Comparison of ENCODE assay signal across 13 cellular contexts in genomic region chr4:105058177-105058812, GRCh38.
DNase-seq lines count a peak whose midpoint lies in the region; ATAC-seq and TF ChIP-seq lines count a peak whose summit lies in the region.
"Had no signal": no experiment of that assay in that cellular context is flagged by ENCODE, and none has a peak within 500 bp of the region (broad histone marks: within the 10 kb centered on the region; RNA-seq: fewer than 3 reads in every experiment).

No MANE protein-coding gene starts in this region.

- intact Hi-C loops in MCF 10A (cut with micrococcal nuclease) = loop anchor here (5.0 kb wide), 1 partner anchor 49 kb away; no protein-coding TSS in a partner anchor
- intact Hi-C loops in breast epithelium (cut with DNase I; ENCODE audit: low total_unique reads) = no loop called here
- intact Hi-C loops in esophagus squamous epithelium (cut with DNase I) = no loop called here

- H3K4me1 Mint-ChIP-seq in MCF 10A (ENCODE audit: insufficient read depth, unreplicated experiment) = peaks cover 35% of the 10 kb centered on the region
- peaks cover 33% of the 10 kb centered on the region for H3K4me1 Mint-ChIP-seq in T-helper 17 cell

- ATAC-seq in T-helper 17 cell = no peak
- ATAC-seq: gastrocnemius medialis had no signal

- no peaks in the 10 kb centered on the region for H3K36me3 ChIP-seq in breast epithelium
- H3K36me3 ChIP-seq in esophagus squamous epithelium = no peaks in the 10 kb centered on the region
- H3K36me3 ChIP-seq: BLaER1, gastrocnemius medialis had no signal

- no peaks in the 10 kb centered on the region for H3K4me1 ChIP-seq in breast epithelium
- H3K4me1 ChIP-seq in esophagus squamous epithelium = peaks cover 0 to 49% (median 8%) of the 10 kb centered on the region in 3 donors

- no peaks in the 10 kb centered on the region for H3K36me3 Mint-ChIP-seq in MCF 10A (ENCODE audit: insufficient read depth, unreplicated experiment)
- H3K36me3 Mint-ChIP-seq in T-helper 17 cell (ENCODE audit: low read depth) = no peaks in the 10 kb centered on the region
- H3K36me3 Mint-ChIP-seq: brain had no signal

- no peaks in the 10 kb centered on the region for H3K27me3 ChIP-seq in breast epithelium
- H3K27me3 ChIP-seq in esophagus squamous epithelium = no peaks in the 10 kb centered on the region
- H3K27me3 ChIP-seq: BLaER1, gastrocnemius medialis had no signal

- no peak overlapping the region for H3K4me3 Mint-ChIP-seq in MCF 10A (ENCODE audit: unreplicated experiment)
- H3K4me3 Mint-ChIP-seq in T-helper 17 cell = peak overlapping the region; percentile 37
- H3K4me3 Mint-ChIP-seq: brain had no signal

- CTCF ChIA-PET in MCF 10A (lab: Yijun Ruan, JAX) = interaction anchor here (0.6 kb wide), 1 partner anchor 1710 kb away, joined by 3 read pairs; no protein-coding TSS in a partner anchor

- TF ChIP-seq POLR2A in breast epithelium (IDR thresholded peaks at IDR 0.05) (no peak), esophagus squamous epithelium (IDR thresholded peaks at IDR 0.05) (no peak)

- H3K9me3 Mint-ChIP-seq in MCF 10A (ENCODE audit: unreplicated experiment) = no peaks in the 10 kb centered on the region

- DNase-seq in MCF 10A (ENCODE audit: unreplicated experiment) = peak; percentile 56
- DNase-seq in breast epithelium (ENCODE audit: low spot score in 2 of 2) = no peak
- DNase-seq in T-helper 17 cell = no peak
- DNase-seq in esophagus squamous epithelium (lab: John Stamatoyannopoulos, UW) = no peak
- DNase-seq in NCI-H510A (lab: John Stamatoyannopoulos, UW) = no peak
- DNase-seq in 8988T = no peak
- DNase-seq in NCI-H69 (lab: John Stamatoyannopoulos, UW) = no peak
- no peak for DNase-seq in dermis blood vessel endothelial cell
- DNase-seq: gastrocnemius medialis, MV-4-11, retina had no signal

- H3K9me3 ChIP-seq in breast epithelium (no peaks in the 10 kb centered on the region), T-helper 17 cell (ENCODE audit: control insufficient read depth, low read length, poor library complexity, severe bottlenecking) (no peaks in the 10 kb centered on the region), esophagus squamous epithelium (no peaks in the 10 kb centered on the region)
- H3K9me3 ChIP-seq: BLaER1, gastrocnemius medialis had no signal

- H3K4me3 ChIP-seq in breast epithelium (no peak overlapping the region), esophagus squamous epithelium (no peak overlapping the region)
- H3K4me3 ChIP-seq: BLaER1, gastrocnemius medialis had no signal

- no TSS peak for BruUV-seq in MCF 10A (replicated peaks; lab: Mats Ljungman, UMichigan)

- WGBS in esophagus squamous epithelium, 2 donors = 28 to 45% methylated on average over 3 of the region's 3 CpGs

- TF ChIP-seq CTCF in MCF 10A (IDR thresholded peaks at IDR 0.05; ENCODE audit: unreplicated experiment) (no peak), breast epithelium (IDR thresholded peaks at IDR 0.05) (no peak), esophagus squamous epithelium (IDR thresholded peaks at IDR 0.05) (no peak)

- no peak overlapping the region for H3K27ac Mint-ChIP-seq in MCF 10A (ENCODE audit: low read depth, unreplicated experiment)
- peak overlapping the region; percentile 77 for H3K27ac Mint-ChIP-seq in T-helper 17 cell
- H3K27ac Mint-ChIP-seq: brain had no signal

- H3K27ac ChIP-seq in breast epithelium (no peak overlapping the region), esophagus squamous epithelium (peak overlapping the region in 3 of 4 donors; percentile 9 to 43 (median 42))
- H3K27ac ChIP-seq: BLaER1, gastrocnemius medialis had no signal

- POLR2A ChIA-PET in MCF 10A (lab: Yijun Ruan, JAX) = interaction anchor here (0.6 to 1.5 kb wide), 3 partner anchors 30 to 1331 kb away, joined by 3 to 4 read pairs (median 3); no protein-coding TSS in a partner anchor

- no peaks in the 10 kb centered on the region for H3K27me3 Mint-ChIP-seq in MCF 10A (ENCODE audit: insufficient read depth, unreplicated experiment)
- no peaks in the 10 kb centered on the region for H3K27me3 Mint-ChIP-seq in T-helper 17 cell
- H3K27me3 Mint-ChIP-seq: brain had no signal

Comparison
In these comparisons a context has a peak if more than half of its experiments do, and no peak if none do; other contexts are left out.
1. H3K27ac ChIP-seq: peak in esophagus squamous epithelium (3 of 4); none in breast epithelium (0 of 2).